ENCODE assay signal across 20 cellular contexts in genomic region chr1:30275926-30276736, GRCh38.
A peak's percentile ranks its signal among the peaks of the same experiment; 100 is the strongest.
DNase-seq lines count a peak whose midpoint lies in the region; ATAC-seq and TF ChIP-seq lines count a peak whose summit lies in the region.
"Had no signal": no experiment of that assay in that cellular context is flagged by ENCODE, and none has a peak within 500 bp of the region (broad histone marks: within the 10 kb centered on the region; RNA-seq: fewer than 3 reads in every experiment).

No MANE protein-coding gene starts in this region.

- H3K9me3 Mint-ChIP-seq in H9 (no peaks in the 10 kb centered on the region; a peak in 1 of 5 replicates), endodermal cell (no peaks in the 10 kb centered on the region)
- H3K9me3 Mint-ChIP-seq: CD4-positive, alpha-beta T cell; IgD-negative memory B cell had no signal

- H4K20me1 ChIP-seq in H9 (ENCODE audit: control insufficient read depth, insufficient read depth, insufficient read length): no peaks in the 10 kb centered on the region
- H4K20me1 ChIP-seq: BLaER1 had no signal

- H3K18ac ChIP-seq in H9 (ENCODE audit: insufficient read length, low read depth, low read length): no peak overlapping the region

- no peak overlapping the region for H3K14ac ChIP-seq in H9 (ENCODE audit: insufficient read depth, low read length)

- no peak overlapping the region for H3K27ac ChIP-seq in H9 (ENCODE audit: insufficient read length, low read depth, low read length)
- no peak overlapping the region for H3K27ac ChIP-seq in endodermal cell (ENCODE audit: low read depth, low read length)
- no peak overlapping the region for H3K27ac ChIP-seq in breast epithelium
- H3K27ac ChIP-seq: BLaER1 had no signal

- no peak overlapping the region for H3K23ac ChIP-seq in H9 (ENCODE audit: insufficient read length, low read depth, low read length)

- H2BK15ac ChIP-seq in H9 (ENCODE audit: low read depth, low read length): no peak overlapping the region

- H2BK120ac ChIP-seq in H9 (ENCODE audit: low read depth, low read length, poor library complexity, severe bottlenecking): no peak overlapping the region

- no peak overlapping the region for H3K4me2 ChIP-seq in H9 (ENCODE audit: insufficient read depth, insufficient read length, low read length)
- H3K4me2 ChIP-seq: BLaER1 had no signal

- H3K4me1 ChIP-seq in H9 (ENCODE audit: insufficient read depth, low read length) (no peaks in the 10 kb centered on the region), endodermal cell (ENCODE audit: control insufficient read depth, insufficient read depth, low read length) (no peaks in the 10 kb centered on the region), breast epithelium (no peaks in the 10 kb centered on the region)

- H3T11ph ChIP-seq in H9 (ENCODE audit: low read length): no peak overlapping the region

- H3K36me3 ChIP-seq in endodermal cell (ENCODE audit: control insufficient read depth, insufficient read depth, low read length) (no peaks in the 10 kb centered on the region), breast epithelium (no peaks in the 10 kb centered on the region)
- H3K36me3 ChIP-seq: BLaER1 had no signal

- no peak overlapping the region for H3K56ac ChIP-seq in H9 (ENCODE audit: insufficient read length, low read depth, low read length)

- no peak overlapping the region for H2AFZ ChIP-seq in H9 (ENCODE audit: low read length)

- H3K79me2 ChIP-seq in H9 (ENCODE audit: insufficient read depth, low read length): no peaks in the 10 kb centered on the region

- H3K27me3 Mint-ChIP-seq in H9 (ENCODE audit: low read depth) (peaks cover 4% of the 10 kb centered on the region), endodermal cell (ENCODE audit: insufficient read depth) (no peaks in the 10 kb centered on the region)

- no peak overlapping the region for H3K4ac ChIP-seq in H9 (ENCODE audit: low read depth, low read length)

- DNase-seq in H9 (peak; percentile 14), endodermal cell (peak; percentile 34), breast epithelium (ENCODE audit: low spot score in 2 of 2) (no peak)
- peak; percentile 17 for DNase-seq in activated CD8-positive, alpha-beta memory T cell treated with anti-CD3 and anti-CD28 coated beads, Interleukin-2, amount 50 U/mL, for 48 hours
- peak; percentile 5 for DNase-seq in stimulated activated CD8-positive, alpha-beta memory T cell treated with anti-CD3 and anti-CD28 coated beads, Interleukin-4, amount 100 ng/mL, for 48 hours
- DNase-seq: CD4-positive, alpha-beta T cell; COR-L47; DMS79; H7; HFFc6; Karpas-422; MV-4-11; NCI-H1694 treated with DMSO at 0.1 percent for 48 hours; NCI-H446 treated with DMSO at 0.1 percent for 48 hours; NCI-H526 treated with DMSO at 0.1 percent for 48 hours; SHP77 had no signal

- H3K36me3 Mint-ChIP-seq in H9 (ENCODE audit: insufficient read depth in 1 of 3, low read depth in 3 of 3): no peaks in the 10 kb centered on the region
- no peaks in the 10 kb centered on the region for H3K36me3 Mint-ChIP-seq in endodermal cell (ENCODE audit: low read depth)
- H3K36me3 Mint-ChIP-seq: IgD-negative memory B cell had no signal

- H2BK5ac ChIP-seq in H9 (ENCODE audit: insufficient read length, low read length): no peak overlapping the region

- H3K9ac ChIP-seq in H9 (ENCODE audit: extremely low read depth, insufficient read length, low read length): no peak overlapping the region
- H3K9ac ChIP-seq in endodermal cell (ENCODE audit: extremely low read depth, low read length, poor library complexity, severe bottlenecking): no peak overlapping the region
- H3K9ac ChIP-seq: BLaER1 had no signal

- H2BK20ac ChIP-seq in H9 (ENCODE audit: low read depth, low read length, poor library complexity, severe bottlenecking): no peak overlapping the region

- ATAC-seq in HG03439 (IDR thresholded peaks at IDR 0.05; ENCODE audit: unreplicated experiment) (no peak), GM18858 (IDR thresholded peaks at IDR 0.05; ENCODE audit: unreplicated experiment) (no peak)

- no peak overlapping the region for H4K8ac ChIP-seq in H9 (replicated peaks; ENCODE audit: insufficient read length, low read depth, low read length)

- no peak for TF ChIP-seq POLR2A in breast epithelium (IDR thresholded peaks at IDR 0.05)

- TF ChIP-seq CTCF in H9 (conservative IDR thresholded peaks at IDR 0.05) (no peak), endodermal cell (conservative IDR thresholded peaks at IDR 0.05) (no peak), breast epithelium (IDR thresholded peaks at IDR 0.05) (no peak)

- no CpG with 5 or more reads among the region's 13 CpGs for WGBS in H9 (ENCODE audit: extremely low coverage, insufficient read length, low lambda C conversion rate)
- WGBS in endodermal cell (ENCODE audit: insufficient coverage in 1 of 2, insufficient read length in 1 of 2), 2 experiments: 86 to 91% methylated on average over 8 to 13 of the region's 13 CpGs

- H3K4me3 Mint-ChIP-seq in H9 (no peak overlapping the region), endodermal cell (no peak overlapping the region)
- H3K4me3 Mint-ChIP-seq: CD4-positive, alpha-beta T cell; HFFc6; IgD-negative memory B cell had no signal

- H3K27ac Mint-ChIP-seq in H9 (no peak overlapping the region), endodermal cell (no peak overlapping the region)
- H3K27ac Mint-ChIP-seq: CD4-positive, alpha-beta T cell; HFFc6; IgD-negative memory B cell had no signal

- H3K23me2 ChIP-seq in H9 (ENCODE audit: insufficient read length, low read depth, low read length, poor library complexity, severe bottlenecking): no peaks in the 10 kb centered on the region

- no peak overlapping the region for H2BK12ac ChIP-seq in H9 (ENCODE audit: insufficient read length, low read depth, low read length)

- H4K5ac ChIP-seq in H9 (ENCODE audit: insufficient read length, low read depth, low read length): no peak overlapping the region

- H4K91ac ChIP-seq in H9 (ENCODE audit: insufficient read length, low read depth, low read length): no peak overlapping the region

- H3K9me3 ChIP-seq in H9 (ENCODE audit: control insufficient read depth, low read depth, low read length): no peaks in the 10 kb centered on the region
- H3K9me3 ChIP-seq in endodermal cell (ENCODE audit: control insufficient read depth, low read length): peaks cover 4% of the 10 kb centered on the region
- no peaks in the 10 kb centered on the region for H3K9me3 ChIP-seq in breast epithelium

- intact Hi-C loops in breast epithelium (cut with DNase I; ENCODE audit: low total_unique reads): no loop called here

- 0 out of 4 replicates have a peak, but pooled peaks cover 0 to 2% of the 10 kb centered on the region in 2 experiments for H3K4me1 Mint-ChIP-seq in H9
- peaks cover 6% of the 10 kb centered on the region for H3K4me1 Mint-ChIP-seq in endodermal cell
- H3K4me1 Mint-ChIP-seq: IgD-negative memory B cell had no signal

- H3K27me3 ChIP-seq in H9 (ENCODE audit: insufficient read depth, low read length) (no peaks in the 10 kb centered on the region), endodermal cell (ENCODE audit: control insufficient read depth, insufficient read depth, low read length, poor library complexity, severe bottlenecking) (no peaks in the 10 kb centered on the region), breast epithelium (peaks cover 0 to 7% of the 10 kb centered on the region in 2 donors)
- H3K27me3 ChIP-seq: BLaER1 had no signal

- H3K79me1 ChIP-seq in H9 (ENCODE audit: insufficient read depth, low read depth, low read length, poor library complexity, severe bottlenecking): no peaks in the 10 kb centered on the region

- H2AK5ac ChIP-seq in H9 (ENCODE audit: insufficient read length, low read length): no peak overlapping the region

- H3K4me3 ChIP-seq in endodermal cell (ENCODE audit: low read length) (no peak overlapping the region), breast epithelium (no peak overlapping the region)
- H3K4me3 ChIP-seq: BLaER1 had no signal

Comparison
In these comparisons a context has a peak if more than half of its experiments do, and no peak if none do; other contexts are left out.
1. DNase-seq: peak in H9 (single experiment), activated CD8-positive, alpha-beta memory T cell treated with anti-CD3 and anti-CD28 coated beads, Interleukin-2, amount 50 U/mL, for 48 hours (single experiment), endodermal cell (single experiment) and stimulated activated CD8-positive, alpha-beta memory T cell treated with anti-CD3 and anti-CD28 coated beads, Interleukin-4, amount 100 ng/mL, for 48 hours (single experiment); none in breast epithelium (0 of 2).